In genomic region chr6:76818451-76818850, GRCh38 we compare ENCODE assay signal across 24 cellular contexts.
"Had no signal": no experiment of that assay in that cellular context is flagged by ENCODE, and none has a peak within 500 bp of the region (broad histone marks: within the 10 kb centered on the region; RNA-seq: fewer than 3 reads in every experiment).

No MANE protein-coding gene starts in this region.

- H3K4me3 ChIP-seq: coronary artery, esophagus muscularis mucosa, heart right ventricle, left ventricle myocardium inferior, lower lobe of right lung, ovary, psoas muscle, skin epidermis, thoracic aorta, transverse colon had no signal

- H3K27me3 ChIP-seq: esophagus muscularis mucosa, foreskin keratinocyte, heart right ventricle, ovary, transverse colon had no signal

- H3K27ac Mint-ChIP-seq: naive thymus-derived CD8-positive, alpha-beta T cell; nephron progenitor cell had no signal

- H3K27ac ChIP-seq: coronary artery, esophagus muscularis mucosa, foreskin keratinocyte, heart right ventricle, left ventricle myocardium inferior, lower lobe of right lung, ovary, psoas muscle, skin epidermis, thoracic aorta, transverse colon had no signal

- H3K9me3 ChIP-seq: ovary had no signal

- H3K4me1 ChIP-seq: esophagus muscularis mucosa, foreskin keratinocyte, lower lobe of right lung, psoas muscle, transverse colon had no signal

- ATAC-seq: foreskin keratinocyte; heart right ventricle; left colon; naive thymus-derived CD8-positive, alpha-beta T cell; psoas muscle; right cardiac atrium had no signal

- H3K4me1 Mint-ChIP-seq: naive thymus-derived CD8-positive, alpha-beta T cell; nephron progenitor cell had no signal

- H3K4me3 Mint-ChIP-seq: naive thymus-derived CD8-positive, alpha-beta T cell; nephron progenitor cell had no signal

- DNase-seq: dermis blood vessel endothelial cell; effector memory CD4-positive, alpha-beta T cell; foreskin keratinocyte; glutamatergic neuron; heart right ventricle; hippocampal formation; kidney glomerular epithelial cell; left colon; left ventricle myocardium inferior; lower lobe of right lung; naive thymus-derived CD8-positive, alpha-beta T cell; nephron progenitor cell; occipital lobe; psoas muscle; right cardiac atrium; stimulated activated CD4-positive, alpha-beta T cell treated with anti-CD3 and anti-CD28 coated beads, Interleukin-15, amount 100 ng/mL, for 24 hours; stimulated activated CD4-positive, alpha-beta T cell treated with anti-CD3 and anti-CD28 coated beads, Interleukin-2, amount 100 ng/mL, for 48 hours; stimulated activated naive CD4-positive, alpha-beta T cell treated with Interleukin-2 at 50 U/mL for 16 hours; transverse colon had no signal

- H3K36me3 ChIP-seq: esophagus muscularis mucosa, heart right ventricle, left ventricle myocardium inferior, lower lobe of right lung, ovary, thoracic aorta, transverse colon had no signal
